Comparison of ENCODE assay signal across 9 cellular contexts in genomic region chr5:9924614-9925013, GRCh38.
DNase-seq lines count a peak whose midpoint lies in the region; ATAC-seq and TF ChIP-seq lines count a peak whose summit lies in the region.
"Had no signal": no experiment of that assay in that cellular context is flagged by ENCODE, and none has a peak within 500 bp of the region (broad histone marks: within the 10 kb centered on the region; RNA-seq: fewer than 3 reads in every experiment).

No MANE protein-coding gene starts in this region.

- POLR2A ChIA-PET in AG04450 (lab: Yijun Ruan, JAX), result no interaction called here

- peak; percentile 88 for DNase-seq in AG04450 (ENCODE audit: low read depth, low spot score)
- DNase-seq in Kasumi-1 (lab: John Stamatoyannopoulos, UW), result peak; percentile 86 to 91
- DNase-seq in epithelial cell of prostate (ENCODE audit: low read depth, low spot score), result peak; percentile 99
- DNase-seq in GM20000 (ENCODE audit: low spot score), result no peak
- DNase-seq in HT-29 (ENCODE audit: low spot score), result no peak
- DNase-seq in NCI-H1092 treated with DMSO at 0.1 percent for 48 hours (lab: John Stamatoyannopoulos, UW), result no peak
- no peak for DNase-seq in HuH-7 (ENCODE audit: low spot score)
- DNase-seq: DMS79 treated with DMSO at 0.1 percent for 48 hours had no signal

- no peaks in the 10 kb centered on the region for H3K9me3 ChIP-seq in AG04450 (ENCODE audit: control insufficient read depth, insufficient read depth, low read length)

- CTCF ChIA-PET in AG04450 (lab: Charles Lee), result no interaction called here

- H3K27ac ChIP-seq in AG04450 (ENCODE audit: low read depth, low read length) (peak overlapping the region; percentile 86), epithelial cell of prostate (peak overlapping the region; percentile 91)

- TF ChIP-seq CTCF in AG04450 (IDR thresholded peaks at IDR 0.05; ENCODE audit: low read depth, low read length), result no peak
- no peak for TF ChIP-seq CTCF in GM20000 (IDR thresholded peaks at IDR 0.05; ENCODE audit: extremely low read depth, missing control alignments)

- H3K27me3 ChIP-seq in AG04450 (ENCODE audit: control insufficient read depth, insufficient read depth, low read length), result no peaks in the 10 kb centered on the region

- peak; percentile 63 for ATAC-seq in GM21526 (IDR thresholded peaks at IDR 0.05; ENCODE audit: low FRiP score, unreplicated experiment)

- no peak overlapping the region for H3K4me3 ChIP-seq in AG04450 (ENCODE audit: low read depth, low read length)

Comparison
In these comparisons a context has a peak if more than half of its experiments do, and no peak if none do; other contexts are left out.
1. DNase-seq: peak in AG04450 (single experiment), Kasumi-1 (2 of 2) and epithelial cell of prostate (single experiment); none in GM20000 (single experiment), HT-29 (single experiment), NCI-H1092 treated with DMSO at 0.1 percent for 48 hours (single experiment) and HuH-7 (single experiment).